ENCODE assay signal across 8 cellular contexts in genomic region chr1:903721-904270, GRCh38. TPM values are rescaled to one million over a fixed set of nuclear protein-coding genes. Genes with fewer than 3 reads are reported as not detected.
DNase-seq lines count a peak whose midpoint lies in the region; ATAC-seq and TF ChIP-seq lines count a peak whose summit lies in the region.

No MANE protein-coding gene starts in this region.

- H2AK5ac ChIP-seq in mesendoderm (ENCODE audit: low read length), result no peak overlapping the region

- intact Hi-C loops in colonic mucosa (cut with DNase I), result loop anchor here (2.0 kb wide), 1 partner anchor 35 kb away; no protein-coding TSS in a partner anchor

- H2BK5ac ChIP-seq in mesendoderm (ENCODE audit: low read length), result no peak overlapping the region

- WGBS in mesendoderm (ENCODE audit: extremely low coverage, insufficient coverage, low lambda C conversion rate), result no CpG with 5 or more reads among the region's 21 CpGs

- TF ChIP-seq CTCF in 22Rv1 (IDR thresholded peaks at IDR 0.05) (no peak), HFF-Myc (IDR thresholded peaks at IDR 0.05; ENCODE audit: low read depth, low read length, missing control alignments) (no peak), colonic mucosa (IDR thresholded peaks at IDR 0.05) (no peak)

- no peak overlapping the region for H4K8ac ChIP-seq in mesendoderm (ENCODE audit: low read depth, low read length)

- peak overlapping the region; percentile 62 for H3K27ac ChIP-seq in 22Rv1
- H3K27ac ChIP-seq in colonic mucosa, result no peak overlapping the region
- H3K27ac ChIP-seq in mesendoderm (ENCODE audit: low read depth, low read length), result no peak overlapping the region

- ATAC-seq in HG02588 (IDR thresholded peaks at IDR 0.05; ENCODE audit: unreplicated experiment) (no peak), GM18858 (IDR thresholded peaks at IDR 0.05; ENCODE audit: unreplicated experiment) (no peak), GM21576 (IDR thresholded peaks at IDR 0.05; ENCODE audit: unreplicated experiment) (no peak)

- no peak overlapping the region for H2BK120ac ChIP-seq in mesendoderm (ENCODE audit: low read depth, low read length)

- H3K23ac ChIP-seq in mesendoderm (ENCODE audit: low read length), result no peak overlapping the region

- H3K4me2 ChIP-seq in mesendoderm (ENCODE audit: low read length), result no peak overlapping the region

- H3K27me3 ChIP-seq in colonic mucosa, result peaks cover 12% of the 10 kb centered on the region
- no peaks in the 10 kb centered on the region for H3K27me3 ChIP-seq in mesendoderm (ENCODE audit: insufficient read depth, low read length, poor library complexity)

- H3K4me3 ChIP-seq in HFF-Myc (replicated peaks; ENCODE audit: low read depth, low read length) (peak overlapping the region; percentile 50; the same call in 1 of the 2 replicates), colonic mucosa (peak overlapping the region; percentile 34), mesendoderm (ENCODE audit: low read length) (no peak overlapping the region)

- H3K4ac ChIP-seq in mesendoderm (ENCODE audit: low read depth, low read length), result no peak overlapping the region

- peaks cover 10% of the 10 kb centered on the region for H3K4me1 ChIP-seq in colonic mucosa
- no peaks in the 10 kb centered on the region for H3K4me1 ChIP-seq in mesendoderm (ENCODE audit: control insufficient read depth, low read depth, low read length)

- no peaks in the 10 kb centered on the region for H3K79me1 ChIP-seq in mesendoderm (ENCODE audit: low read length)

- H3K9me3 ChIP-seq in colonic mucosa, result no peaks in the 10 kb centered on the region

- peak overlapping the region; percentile 5 for H3K56ac ChIP-seq in mesendoderm (ENCODE audit: low read length)

- no peaks in the 10 kb centered on the region for H3K79me2 ChIP-seq in mesendoderm (ENCODE audit: control insufficient read depth, insufficient read depth, low read length)

- H3K36me3 ChIP-seq in colonic mucosa, result no peaks in the 10 kb centered on the region
- H3K36me3 ChIP-seq in mesendoderm (ENCODE audit: control insufficient read depth, insufficient read depth, low read length), result no peaks in the 10 kb centered on the region

- peak overlapping the region; percentile 10 for H3K18ac ChIP-seq in mesendoderm (ENCODE audit: low read length)

- no peak overlapping the region for H4K5ac ChIP-seq in mesendoderm (ENCODE audit: low read length)

- DNase-seq in HFF-Myc (ENCODE audit: extremely low read depth, low read depth) (no peak), colonic mucosa (no peak), mesendoderm (no peak), NCI-H510A treated with DMSO at 0.1 percent for 48 hours (lab: John Stamatoyannopoulos, UW) (no peak)

- no peak overlapping the region for H3K9ac ChIP-seq in colonic mucosa (ENCODE audit: low read depth in 2 of 2, low read length in 2 of 2)
- H3K9ac ChIP-seq in mesendoderm (ENCODE audit: low read length), result no peak overlapping the region

- H2BK15ac ChIP-seq in mesendoderm (replicated peaks; ENCODE audit: low read depth), result no peak overlapping the region

RNA-seq across cellular contexts. Expression of gene SAMD11, which starts 19.9 kb away (rescaled TPM):
- total RNA-seq in colonic mucosa, result 1 to 10 TPM; 3.0 to 4.2 TPM
- polyA plus RNA-seq in mesendoderm (2013, experiment 1 of 2), result 2.7 TPM
- polyA plus RNA-seq in mesendoderm (2013, experiment 2 of 2), result 2.2 TPM

RNA-seq across cellular contexts. Expression of gene NOC2L, which starts 55.3 kb away (rescaled TPM):
- total RNA-seq in colonic mucosa, result 100 to 1,000 TPM in 1 of 2 donors, 10 to 100 TPM in 1; 46.9 to 127 TPM
- 80.8 TPM for polyA plus RNA-seq in mesendoderm (2013, experiment 1 of 2)
- 79.8 TPM for polyA plus RNA-seq in mesendoderm (2013, experiment 2 of 2)

RNA-seq across cellular contexts. Expression of gene KLHL17, which starts 56.6 kb away (rescaled TPM):
- 10 to 100 TPM in 1 of 2 donors, 1 to 10 TPM in 1; 9.9 to 16.7 TPM for total RNA-seq in colonic mucosa
- 10.4 TPM for polyA plus RNA-seq in mesendoderm (2013, experiment 1 of 2)
- polyA plus RNA-seq in mesendoderm (2013, experiment 2 of 2), result 10.3 TPM
